Comparison of ENCODE assay signal across 8 cellular contexts in genomic region chr5:178230879-178231735, GRCh38. TPM values are rescaled to one million over a fixed set of nuclear protein-coding genes. Genes with fewer than 3 reads are reported as not detected.
DNase-seq lines count a peak whose midpoint lies in the region; ATAC-seq and TF ChIP-seq lines count a peak whose summit lies in the region.

No MANE protein-coding gene starts in this region.

- 66% methylated on average over 14 of the region's 14 CpGs for WGBS in prostate gland

- H3K36me3 Mint-ChIP-seq in T-cell: peaks cover 43% of the 10 kb centered on the region

- peak overlapping the region; percentile 93 for H3K4me3 ChIP-seq in GM08714 (ENCODE audit: low read length)
- H3K4me3 ChIP-seq in prostate gland: peak overlapping the region; percentile 88 to 90

- no peaks in the 10 kb centered on the region for H3K9me3 ChIP-seq in prostate gland

- H3K27me3 ChIP-seq in foreskin keratinocyte (no peaks in the 10 kb centered on the region), prostate gland (replicated peaks; ENCODE audit: insufficient read depth) (no peaks in the 10 kb centered on the region)

- peaks cover 6% of the 10 kb centered on the region in 2 donors for H3K36me3 ChIP-seq in prostate gland

- no peak for TF ChIP-seq POLR2A in prostate gland (IDR thresholded peaks at IDR 0.05)

- H3K4me1 Mint-ChIP-seq in T-cell: peaks cover 62 to 71% (median 68%) of the 10 kb centered on the region in 3 donors

- POLR2A ChIA-PET in T-cell (lab: Charles Lee): interaction anchor here in 1 of 2 donors (0.7 kb wide), 1 partner anchor 9 kb away, joined by 3 read pairs; no protein-coding TSS in a partner anchor

- ATAC-seq in T-cell (replicated peaks in 1 of 4) (no peak), foreskin keratinocyte (no peak)

- TF ChIP-seq CTCF in foreskin keratinocyte (conservative IDR thresholded peaks at IDR 0.05): no peak
- TF ChIP-seq CTCF in prostate gland (IDR thresholded peaks at IDR 0.05): no peak

- no peaks in the 10 kb centered on the region for H3K9me3 Mint-ChIP-seq in T-cell

- H3K4me1 ChIP-seq in foreskin keratinocyte: peaks cover 4% of the 10 kb centered on the region
- H3K4me1 ChIP-seq in prostate gland (replicated peaks): peaks cover 12% of the 10 kb centered on the region

- CTCF ChIA-PET in T-cell (lab: Charles Lee): interaction anchor here (0.5 to 1.3 kb wide), 2 partner anchors 25 to 77 kb away, joined by 3 to 5 read pairs; partner anchors contain the start of gene NHP2 (in 1 of the 2)

- H3K27ac ChIP-seq in foreskin keratinocyte (peak overlapping the region; percentile 27), prostate gland (no peak overlapping the region)

- DNase-seq in T-cell (no peak), foreskin keratinocyte (no peak), prostate gland (ENCODE audit: low spot score) (no peak), NCI-H526 treated with DMSO at 0.1 percent for 48 hours (lab: John Stamatoyannopoulos, UW) (no peak), NCI-H446 (lab: John Stamatoyannopoulos, UW) (no peak), DMS53 treated with DMSO at 0.1 percent for 48 hours (lab: John Stamatoyannopoulos, UW; ENCODE audit: unreplicated experiment) (no peak), NCI-H82 treated with DMSO at 0.1 percent for 48 hours (lab: John Stamatoyannopoulos, UW; ENCODE audit: unreplicated experiment) (no peak)

- intact Hi-C loops in prostate gland (cut with DNase I): no loop called here

- H3K27ac Mint-ChIP-seq in T-cell: peak overlapping the region; percentile 72 to 79

- no peaks in the 10 kb centered on the region for H3K27me3 Mint-ChIP-seq in T-cell

- peak overlapping the region; percentile 77 to 86 (median 81) for H3K4me3 Mint-ChIP-seq in T-cell

RNA-seq across cellular contexts. Expression of gene PHYKPL, which starts 1.5 kb away (rescaled TPM):
- total RNA-seq in T-cell: 100 to 1,000 TPM; 135 to 208 (median 193) TPM
- 11.4 and 14.9 TPM in 2 replicates for total RNA-seq in foreskin keratinocyte
- polyA plus RNA-seq in foreskin keratinocyte: 8.9 and 10.9 TPM in 2 replicates
- 100 to 1,000 TPM in 1 of 2 donors, 10 to 100 TPM in 1; 43.4 to 135 TPM for total RNA-seq in prostate gland

RNA-seq across cellular contexts. Expression of gene HNRNPAB, which starts 26.8 kb away (rescaled TPM):
- total RNA-seq in T-cell (10 to 100 TPM; 78.8 to 89.2 (median 85.1) TPM), foreskin keratinocyte (140 and 167 TPM in 2 replicates), prostate gland (100 to 1,000 TPM in 1 of 2 donors, 10 to 100 TPM in 1; 73.1 to 104 TPM)
- polyA plus RNA-seq in foreskin keratinocyte: 208 and 251 TPM in 2 replicates

RNA-seq across cellular contexts. Expression of gene GMCL2, which starts 43.9 kb away (rescaled TPM):
- total RNA-seq in T-cell: not detected
- total RNA-seq in foreskin keratinocyte: not detected in 2 replicates
- not detected in 2 replicates for polyA plus RNA-seq in foreskin keratinocyte
- total RNA-seq in prostate gland: 1 to 10 TPM in 1 of 2 donors, not detected in 1; 2.8 TPM
